6 cellular contexts compared by ENCODE assay signal in genomic region chr7:66695417-66695816, GRCh38. TPM values are rescaled to one million over a fixed set of nuclear protein-coding genes. Genes with fewer than 3 reads are reported as not detected.
DNase-seq lines count a peak whose midpoint lies in the region; ATAC-seq and TF ChIP-seq lines count a peak whose summit lies in the region.
"Not testable (repeated sequence)": the region's sequence is repeated elsewhere in the genome, so short reads cannot be mapped to it uniquely, and the experiment has no call there.

No MANE protein-coding gene starts in this region.

- not testable (repeated sequence) for H3K9me3 ChIP-seq in colonic mucosa

- DNase-seq in HFFc6; WTC11 (ENCODE audit: low spot score); nephron progenitor cell: not testable (repeated sequence)
- DNase-seq in colonic mucosa (peak; percentile 6), osteocyte (ENCODE audit: extremely low spot score, unreplicated experiment) (peak; percentile 67)

- POLR2A ChIA-PET in WTC11 (lab: Charles Lee) = not testable (repeated sequence)

- H3K27ac ChIP-seq in colonic mucosa = not testable (repeated sequence)

- not testable (repeated sequence) for H3K36me3 Mint-ChIP-seq in HFFc6 (ENCODE audit: low read depth); WTC11; activated T-helper 17 cell treated with anti-CD3 and anti-CD28 coated beads, Interleukin-2, amount 50 U/mL, for 72 hours (ENCODE audit: low read depth); nephron progenitor cell (ENCODE audit: low read depth); osteocyte (ENCODE audit: unreplicated experiment)

- not testable (repeated sequence) for H3K9me3 Mint-ChIP-seq in HFFc6; WTC11; activated T-helper 17 cell treated with anti-CD3 and anti-CD28 coated beads, Interleukin-2, amount 50 U/mL, for 72 hours; nephron progenitor cell; osteocyte (ENCODE audit: unreplicated experiment)

- not testable (repeated sequence) for TF ChIP-seq CTCF in HFFc6 (IDR thresholded peaks at IDR 0.05); WTC11 (IDR thresholded peaks at IDR 0.05); colonic mucosa (IDR thresholded peaks at IDR 0.05); nephron progenitor cell (IDR thresholded peaks at IDR 0.05); osteocyte (IDR thresholded peaks at IDR 0.05)

- H3K27ac Mint-ChIP-seq in HFFc6 = peak overlapping the region; percentile 5; the same call in 1 of the 2 replicates
- H3K27ac Mint-ChIP-seq in WTC11 = peak overlapping the region; percentile 85; the same call in 1 of the 2 replicates
- peak overlapping the region; percentile 59 for H3K27ac Mint-ChIP-seq in activated T-helper 17 cell treated with anti-CD3 and anti-CD28 coated beads, Interleukin-2, amount 50 U/mL, for 72 hours
- peak overlapping the region; percentile 68 for H3K27ac Mint-ChIP-seq in nephron progenitor cell
- H3K27ac Mint-ChIP-seq in osteocyte (ENCODE audit: unreplicated experiment) = not testable (repeated sequence)

- H3K4me1 ChIP-seq in colonic mucosa = not testable (repeated sequence)

- not testable (repeated sequence) for H3K4me3 ChIP-seq in colonic mucosa

- not testable (repeated sequence) for H3K27me3 Mint-ChIP-seq in HFFc6 (ENCODE audit: insufficient read depth); WTC11 (ENCODE audit: low read depth); activated T-helper 17 cell treated with anti-CD3 and anti-CD28 coated beads, Interleukin-2, amount 50 U/mL, for 72 hours; nephron progenitor cell (ENCODE audit: low read depth, poor library complexity); osteocyte (ENCODE audit: unreplicated experiment)

- intact Hi-C loops in colonic mucosa (cut with DNase I) = not testable (repeated sequence)

- not testable (repeated sequence) for ATAC-seq in WTC11; activated T-helper 17 cell treated with anti-CD3 and anti-CD28 coated beads, Interleukin-2, amount 50 U/mL, for 72 hours (replicated peaks)

- H3K36me3 ChIP-seq in colonic mucosa = not testable (repeated sequence)

- H3K9ac ChIP-seq in colonic mucosa (ENCODE audit: low read depth in 2 of 2, low read length in 2 of 2) = not testable (repeated sequence)

- not testable (repeated sequence) for H3K4me3 Mint-ChIP-seq in HFFc6; WTC11; activated T-helper 17 cell treated with anti-CD3 and anti-CD28 coated beads, Interleukin-2, amount 50 U/mL, for 72 hours; nephron progenitor cell; osteocyte (ENCODE audit: unreplicated experiment)

- not testable (repeated sequence) for H3K27me3 ChIP-seq in colonic mucosa

- CTCF ChIA-PET in WTC11 (lab: Charles Lee) = not testable (repeated sequence)

- H3K4me1 Mint-ChIP-seq in HFFc6 (ENCODE audit: low read depth) (peaks cover 42% of the 10 kb centered on the region), nephron progenitor cell (peaks cover 17% of the 10 kb centered on the region)
- H3K4me1 Mint-ChIP-seq in WTC11; activated T-helper 17 cell treated with anti-CD3 and anti-CD28 coated beads, Interleukin-2, amount 50 U/mL, for 72 hours; osteocyte (ENCODE audit: unreplicated experiment): not testable (repeated sequence)

RNA-seq across cellular contexts. Expression of gene RABGEF1, which starts 45.1 kb away (rescaled TPM):
- 10 to 100 TPM; 38.6 to 45.3 (median 42.5) TPM for total RNA-seq in HFFc6 (2021; fragmentation: NEBNext Ultra II Directional; extraction: Animal tissue kit (Norgen Biotek cat#: 25700))
- total RNA-seq in WTC11 (2021) (17.1 to 18.1 TPM (median 17.6 TPM) in 3 replicates), colonic mucosa (10 to 100 TPM; 19.1 to 25.1 TPM), osteocyte (25.3 and 25.9 TPM in 2 replicates)
- total RNA-seq in activated T-helper 17 cell treated with anti-CD3 and anti-CD28 coated beads, Interleukin-2, amount 50 U/mL, for 72 hours = 10 to 100 TPM; 24.5 to 37.4 TPM
